26 cellular contexts compared by ENCODE assay signal in genomic region chr12:124623344-124623885, GRCh38. TPM values are rescaled to one million over a fixed set of nuclear protein-coding genes. Genes with fewer than 3 reads are reported as not detected.
DNase-seq lines count a peak whose midpoint lies in the region; ATAC-seq and TF ChIP-seq lines count a peak whose summit lies in the region.
"Had no signal": no experiment of that assay in that cellular context is flagged by ENCODE, and none has a peak within 500 bp of the region (broad histone marks: within the 10 kb centered on the region; RNA-seq: fewer than 3 reads in every experiment).

No MANE protein-coding gene starts in this region.

- TF ChIP-seq CTCF in WERI-Rb-1 (IDR thresholded peaks at IDR 0.05; ENCODE audit: low read depth, low read length) (no peak), type B pancreatic cell (conservative IDR thresholded peaks at IDR 0.05) (no peak), colonic mucosa (IDR thresholded peaks at IDR 0.05) (no peak)

- H3K4me3 ChIP-seq in WERI-Rb-1 (ENCODE audit: low read depth, low read length) = no peak overlapping the region
- no peak overlapping the region for H3K4me3 ChIP-seq in colonic mucosa
- H3K4me3 ChIP-seq: GM23338, HAP-1 had no signal

- DNase-seq in DMS 273 (lab: John Stamatoyannopoulos, UW; ENCODE audit: unreplicated experiment) (peak; percentile 37), DMS 273 treated with DMSO at 0.1 percent for 48 hours (lab: John Stamatoyannopoulos, UW) (no peak), M059J (ENCODE audit: low read depth) (peak; percentile 26), WERI-Rb-1 (peak; percentile 37), type B pancreatic cell (ENCODE audit: extremely low spot score, unreplicated experiment) (no peak), occipital lobe (lab: John Stamatoyannopoulos, UW) (no peak), colonic mucosa (no peak)
- DNase-seq: ACHN; BE2C; CD4-positive, CD25-positive, alpha-beta regulatory T cell; DMS53; IMR-90; NCI-H1092 treated with DMSO at 0.1 percent for 48 hours; NCI-H1436; NCI-H187; NCI-H2081 treated with DMSO at 0.1 percent for 48 hours; NCI-H2171; NCI-H345; NCI-H524 treated with DMSO at 0.1 percent for 48 hours; NCI-H774; SHP77 had no signal

- no peak overlapping the region for H3K9ac ChIP-seq in colonic mucosa (ENCODE audit: low read depth in 2 of 2, low read length in 2 of 2)
- H3K9ac ChIP-seq: KMS-11 had no signal

- H3K4me3 Mint-ChIP-seq in type B pancreatic cell = no peak overlapping the region
- H3K4me3 Mint-ChIP-seq: CD4-positive, CD25-positive, alpha-beta regulatory T cell; GM23338 had no signal

- H3K4me1 Mint-ChIP-seq in type B pancreatic cell (ENCODE audit: unreplicated experiment) = peaks cover 28% of the 10 kb centered on the region

- H3K9me3 ChIP-seq in WERI-Rb-1 (ENCODE audit: severe bottlenecking) (no peaks in the 10 kb centered on the region), colonic mucosa (no peaks in the 10 kb centered on the region)
- H3K9me3 ChIP-seq: BE2C, HAP-1 had no signal

- H3K4me1 ChIP-seq in colonic mucosa = peaks cover 11% of the 10 kb centered on the region

- peak overlapping the region; percentile 14 for H3K27ac ChIP-seq in WERI-Rb-1
- H3K27ac ChIP-seq in colonic mucosa = no peak overlapping the region
- H3K27ac ChIP-seq: 22Rv1, KMS-11 had no signal

- H3K27me3 ChIP-seq in WERI-Rb-1 (ENCODE audit: insufficient read depth, low read depth, severe bottlenecking) (no peaks in the 10 kb centered on the region), colonic mucosa (no peaks in the 10 kb centered on the region)
- H3K27me3 ChIP-seq: BE2C had no signal

- H3K36me3 ChIP-seq in WERI-Rb-1 = no peaks in the 10 kb centered on the region
- H3K36me3 ChIP-seq in colonic mucosa = no peaks in the 10 kb centered on the region
- H3K36me3 ChIP-seq: BE2C, HAP-1 had no signal

- no peaks in the 10 kb centered on the region for H3K9me3 Mint-ChIP-seq in type B pancreatic cell

- no peaks in the 10 kb centered on the region for H3K27me3 Mint-ChIP-seq in type B pancreatic cell

- H3K36me3 Mint-ChIP-seq in type B pancreatic cell = no peaks in the 10 kb centered on the region
- H3K36me3 Mint-ChIP-seq: CD4-positive, CD25-positive, alpha-beta regulatory T cell had no signal

- intact Hi-C loops in colonic mucosa (cut with DNase I) = no loop called here

- no peak for ATAC-seq in HG03457 (IDR thresholded peaks at IDR 0.05; ENCODE audit: unreplicated experiment)
- ATAC-seq: GM23338 had no signal

- H3K27ac Mint-ChIP-seq in type B pancreatic cell = peak overlapping the region; percentile 18
- H3K27ac Mint-ChIP-seq: CD4-positive, CD25-positive, alpha-beta regulatory T cell; GM23338 had no signal

RNA-seq across cellular contexts. Expression of gene NCOR2, which starts 56.0 kb away (rescaled TPM):
- 16.5 and 54.8 TPM in 2 replicates for total RNA-seq in M059J (2014; rRNA removed; shearing (Covaris generic))
- 219 and 227 TPM in 2 replicates for total RNA-seq in type B pancreatic cell (ENCODE audit: low replicate concordance)
- total RNA-seq in occipital lobe = 12.8 TPM
- 100 to 1,000 TPM; 137 to 148 TPM for total RNA-seq in colonic mucosa

Comparison
In these comparisons a context has a peak if more than half of its experiments do, and no peak if none do; other contexts are left out.
1. DNase-seq: peak in DMS 273 (single experiment), M059J (single experiment) and WERI-Rb-1 (single experiment); none in DMS 273 treated with DMSO at 0.1 percent for 48 hours (single experiment), type B pancreatic cell (single experiment), occipital lobe (single experiment) and colonic mucosa (single experiment).